8 cellular contexts compared by ENCODE assay signal in the genomic region with DNA sequence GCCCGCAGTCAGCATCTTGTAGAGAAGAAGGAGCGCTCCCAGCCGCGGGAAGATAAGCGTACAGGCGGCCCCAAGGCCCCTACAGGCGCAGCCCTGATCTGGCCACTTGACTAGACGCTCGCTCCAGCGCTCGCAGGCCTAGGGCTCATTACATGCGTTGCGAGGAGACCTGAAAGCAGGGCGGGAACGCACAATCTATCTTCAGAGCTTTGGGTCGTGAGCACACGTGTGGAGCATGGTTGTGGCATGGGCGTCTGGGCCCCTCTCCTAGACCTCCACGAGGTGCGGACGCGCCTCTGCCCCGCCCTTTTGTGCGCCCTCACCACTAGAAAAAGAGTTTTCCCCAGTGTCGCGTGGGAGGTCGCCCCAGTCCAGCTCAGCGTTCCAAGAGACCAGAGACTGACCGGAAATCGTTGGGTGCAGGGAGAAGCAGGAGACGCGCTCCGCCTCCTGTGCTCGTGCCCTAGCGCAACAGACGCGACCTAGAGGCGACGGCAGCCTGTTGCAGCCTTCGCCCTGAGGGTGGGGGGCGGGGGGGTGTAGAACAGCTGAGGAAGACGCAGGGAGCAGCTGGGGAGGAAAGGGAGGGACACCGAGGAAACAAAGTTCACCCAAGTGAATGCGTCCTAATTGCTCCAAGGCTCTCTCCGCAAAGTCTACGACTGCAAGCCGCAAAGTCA. TPM values are rescaled to one million over a fixed set of nuclear protein-coding genes. Genes with fewer than 3 reads are reported as not detected.
DNase-seq lines count a peak whose midpoint lies in the region; ATAC-seq, FAIRE-seq and TF ChIP-seq lines count a peak whose summit lies in the region.

No MANE protein-coding gene starts in this region.

- H3K9me3 Mint-ChIP-seq in CD4-positive, alpha-beta T cell = no peaks in the 10 kb centered on the region
- H3K9me3 Mint-ChIP-seq in WTC11 = peaks cover 4% of the 10 kb centered on the region; the same call in 1 of the 2 replicates

- H3K27ac Mint-ChIP-seq in CD4-positive, alpha-beta T cell = no peak overlapping the region
- peak overlapping the region; percentile 58; the same call in 1 of the 2 replicates for H3K27ac Mint-ChIP-seq in WTC11

- H3K36me3 Mint-ChIP-seq in CD4-positive, alpha-beta T cell (ENCODE audit: low read depth) = no peaks in the 10 kb centered on the region
- peaks cover 4% of the 10 kb centered on the region for H3K36me3 Mint-ChIP-seq in WTC11

- CTCF ChIA-PET in CD4-positive, alpha-beta T cell (lab: Charles Lee) = no interaction called here
- CTCF ChIA-PET in WTC11 (lab: Charles Lee) = interaction anchor here (0.6 to 3.0 kb wide), 9 partner anchors 9 to 947 kb away, joined by 3 to 10 read pairs (median 3); no protein-coding TSS in a partner anchor

- peaks cover 73% of the 10 kb centered on the region for H3K27me3 ChIP-seq in CD4-positive, alpha-beta T cell (ENCODE audit: control insufficient read depth, insufficient read depth, low read length)
- H3K27me3 ChIP-seq in cardiac muscle cell (peaks cover 98% of the 10 kb centered on the region), pancreas (no peaks in the 10 kb centered on the region)

- peak overlapping the region; percentile 21 for H3K4me3 ChIP-seq in cardiac muscle cell
- peak overlapping the region; percentile 31 to 49 (median 42) for H3K4me3 ChIP-seq in pancreas

- intact Hi-C loops in CD4-positive, alpha-beta T cell (cut with DNase I, micrococcal nuclease) = loop anchor here (10.0 kb wide), 3 partner anchors 125 to 1575 kb away; no protein-coding TSS in a partner anchor
- intact Hi-C loops in pancreas (cut with DNase I) = loop anchor here in 1 of 3 donors (10.0 kb wide), 1 partner anchor 275 kb away; no protein-coding TSS in a partner anchor

- ATAC-seq in CD4-positive, alpha-beta T cell (ENCODE audit: poor library complexity) = no peak
- peak; percentile 75 for ATAC-seq in WTC11
- peak; percentile 87 to 92 (median 90) for ATAC-seq in pancreas

- peaks cover 87% of the 10 kb centered on the region for H3K27me3 Mint-ChIP-seq in CD4-positive, alpha-beta T cell
- peaks cover 90% of the 10 kb centered on the region for H3K27me3 Mint-ChIP-seq in WTC11 (ENCODE audit: low read depth)

- DNase-seq in CD4-positive, alpha-beta T cell = no peak
- peak; percentile 76 for DNase-seq in WTC11 (ENCODE audit: low spot score)
- peak; percentile 50 to 55 for DNase-seq in cardiac muscle cell (ENCODE audit: low read depth in 1 of 2, low spot score in 1 of 2)
- DNase-seq in pancreas = peak; percentile 81 to 89 (median 84)
- no peak for DNase-seq in NCI-H2171 (lab: John Stamatoyannopoulos, UW)
- no peak for DNase-seq in stimulated activated CD4-positive, alpha-beta T cell treated with anti-CD3 and anti-CD28 coated beads, Interleukin-4, amount 100 ng/mL, for 4 hours
- DNase-seq in stimulated activated CD8-positive, alpha-beta memory T cell treated with anti-CD3 and anti-CD28 coated beads, Interleukin-4, amount 100 ng/mL, for 48 hours = no peak
- no peak for DNase-seq in hippocampal formation (lab: John Stamatoyannopoulos, UW)

- 2% methylated on average over 47 of the region's 47 CpGs for WGBS in pancreas, 2 donors

- H3K4me1 ChIP-seq in cardiac muscle cell (ENCODE audit: low read depth) (peaks cover 11% of the 10 kb centered on the region), pancreas (peaks cover 0 to 8% (median 0%) of the 10 kb centered on the region in 3 donors)

- H3K4me1 Mint-ChIP-seq in CD4-positive, alpha-beta T cell (ENCODE audit: low read depth) = peaks cover 40% of the 10 kb centered on the region
- peaks cover 34% of the 10 kb centered on the region for H3K4me1 Mint-ChIP-seq in WTC11

- no peak for FAIRE-seq in pancreas (lab: Jason Lieb, UNC)

- TF ChIP-seq CTCF in CD4-positive, alpha-beta T cell (IDR thresholded peaks at IDR 0.05) = no peak
- TF ChIP-seq CTCF in WTC11 (IDR thresholded peaks at IDR 0.05) = no peak
- no peak for TF ChIP-seq CTCF in cardiac muscle cell (IDR thresholded peaks at IDR 0.05; ENCODE audit: low read depth, low read length)
- peak in 2 of 4 donors; percentile 8 to 15 for TF ChIP-seq CTCF in pancreas (IDR thresholded peaks at IDR 0.05)

- H3K9me3 ChIP-seq in CD4-positive, alpha-beta T cell (ENCODE audit: control insufficient read depth, low read length) = no peaks in the 10 kb centered on the region
- H3K9me3 ChIP-seq in cardiac muscle cell (ENCODE audit: low read depth) (no peaks in the 10 kb centered on the region), pancreas (no peaks in the 10 kb centered on the region)

- H3K36me3 ChIP-seq in cardiac muscle cell = no peaks in the 10 kb centered on the region
- H3K36me3 ChIP-seq in pancreas = no peaks in the 10 kb centered on the region

- no peak overlapping the region for H3K27ac ChIP-seq in CD4-positive, alpha-beta T cell (ENCODE audit: low read depth, low read length)
- no peak overlapping the region for H3K27ac ChIP-seq in cardiac muscle cell
- peak overlapping the region; percentile 66 to 84 (median 82) for H3K27ac ChIP-seq in pancreas

- peak overlapping the region; percentile 5 for H3K4me3 Mint-ChIP-seq in CD4-positive, alpha-beta T cell
- peak overlapping the region; percentile 62 for H3K4me3 Mint-ChIP-seq in WTC11

- POLR2A ChIA-PET in CD4-positive, alpha-beta T cell (lab: Charles Lee) = interaction anchor here (1.4 to 1.5 kb wide), 2 partner anchors 12 to 15 kb away, joined by 3 to 5 read pairs; partner anchors contain the start of gene NR4A2
- POLR2A ChIA-PET in WTC11 (lab: Charles Lee) = interaction anchor here (0.6 to 0.9 kb wide), 3 partner anchors 9 to 124 kb away, joined by 3 to 5 read pairs (median 4); no protein-coding TSS in a partner anchor

TF ChIP-seq in WTC11, 78 proteins besides CTCF, POLR2A, EP300 and RAD21 (continues in another document):
- TF ChIP-seq, protein P1, sequence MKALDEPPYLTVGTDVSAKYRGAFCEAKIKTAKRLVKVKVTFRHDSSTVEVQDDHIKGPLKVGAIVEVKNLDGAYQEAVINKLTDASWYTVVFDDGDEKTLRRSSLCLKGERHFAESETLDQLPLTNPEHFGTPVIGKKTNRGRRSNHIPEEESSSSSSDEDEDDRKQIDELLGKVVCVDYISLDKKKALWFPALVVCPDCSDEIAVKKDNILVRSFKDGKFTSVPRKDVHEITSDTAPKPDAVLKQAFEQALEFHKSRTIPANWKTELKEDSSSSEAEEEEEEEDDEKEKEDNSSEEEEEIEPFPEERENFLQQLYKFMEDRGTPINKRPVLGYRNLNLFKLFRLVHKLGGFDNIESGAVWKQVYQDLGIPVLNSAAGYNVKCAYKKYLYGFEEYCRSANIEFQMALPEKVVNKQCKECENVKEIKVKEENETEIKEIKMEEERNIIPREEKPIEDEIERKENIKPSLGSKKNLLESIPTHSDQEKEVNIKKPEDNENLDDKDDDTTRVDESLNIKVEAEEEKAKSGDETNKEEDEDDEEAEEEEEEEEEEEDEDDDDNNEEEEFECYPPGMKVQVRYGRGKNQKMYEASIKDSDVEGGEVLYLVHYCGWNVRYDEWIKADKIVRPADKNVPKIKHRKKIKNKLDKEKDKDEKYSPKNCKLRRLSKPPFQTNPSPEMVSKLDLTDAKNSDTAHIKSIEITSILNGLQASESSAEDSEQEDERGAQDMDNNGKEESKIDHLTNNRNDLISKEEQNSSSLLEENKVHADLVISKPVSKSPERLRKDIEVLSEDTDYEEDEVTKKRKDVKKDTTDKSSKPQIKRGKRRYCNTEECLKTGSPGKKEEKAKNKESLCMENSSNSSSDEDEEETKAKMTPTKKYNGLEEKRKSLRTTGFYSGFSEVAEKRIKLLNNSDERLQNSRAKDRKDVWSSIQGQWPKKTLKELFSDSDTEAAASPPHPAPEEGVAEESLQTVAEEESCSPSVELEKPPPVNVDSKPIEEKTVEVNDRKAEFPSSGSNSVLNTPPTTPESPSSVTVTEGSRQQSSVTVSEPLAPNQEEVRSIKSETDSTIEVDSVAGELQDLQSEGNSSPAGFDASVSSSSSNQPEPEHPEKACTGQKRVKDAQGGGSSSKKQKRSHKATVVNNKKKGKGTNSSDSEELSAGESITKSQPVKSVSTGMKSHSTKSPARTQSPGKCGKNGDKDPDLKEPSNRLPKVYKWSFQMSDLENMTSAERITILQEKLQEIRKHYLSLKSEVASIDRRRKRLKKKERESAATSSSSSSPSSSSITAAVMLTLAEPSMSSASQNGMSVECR (CRISPR knock-in tag; IDR thresholded peaks at IDR 0.05; ENCODE audit: borderline replicate concordance) = peak; percentile 82; the same call in 1 of the 2 replicates
- no peak for TF ChIP-seq GTF2I (CRISPR knock-in tag; conservative IDR thresholded peaks at IDR 0.05)
- TF ChIP-seq E2F4 (CRISPR knock-in tag; IDR thresholded peaks at IDR 0.05; ENCODE audit: borderline replicate concordance, low read depth) = 0 out of 2 replicates have a peak, but pooled peaks have one; percentile 55
- TF ChIP-seq OVOL2 (CRISPR knock-in tag; IDR thresholded peaks at IDR 0.05; ENCODE audit: borderline replicate concordance) = no peak
- TF ChIP-seq, protein P2, sequence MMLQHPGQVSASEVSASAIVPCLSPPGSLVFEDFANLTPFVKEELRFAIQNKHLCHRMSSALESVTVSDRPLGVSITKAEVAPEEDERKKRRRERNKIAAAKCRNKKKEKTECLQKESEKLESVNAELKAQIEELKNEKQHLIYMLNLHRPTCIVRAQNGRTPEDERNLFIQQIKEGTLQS (CRISPR knock-in tag; conservative IDR thresholded peaks at IDR 0.05) = no peak

RNA-seq across cellular contexts. Expression of gene NR4A2, which starts 12.6 kb away (rescaled TPM):
- total RNA-seq in CD4-positive, alpha-beta T cell = 100 to 1,000 TPM; 290 to 319 TPM
- total RNA-seq in WTC11 (2021) (0.66 to 0.69 TPM (median 0.66 TPM) in 3 replicates), cardiac muscle cell (0.04 and 0.36 TPM in 2 replicates), pancreas (10 to 100 TPM in 1 of 6 donors, 1 to 10 TPM in 5; 1.3 to 18.0 (median 3.2) TPM)
- polyA plus RNA-seq in cardiac muscle cell (0.17 and 0.35 TPM in 2 replicates), pancreas (1 to 10 TPM; 4.1 to 4.8 TPM)

Comparison
In these comparisons a context has a peak if more than half of its experiments do, and no peak if none do; other contexts are left out.
1. DNase-seq: peak in WTC11 (single experiment), cardiac muscle cell (2 of 2) and pancreas (6 of 6); none in CD4-positive, alpha-beta T cell (0 of 10), NCI-H2171 (single experiment), stimulated activated CD4-positive, alpha-beta T cell treated with anti-CD3 and anti-CD28 coated beads, Interleukin-4, amount 100 ng/mL, for 4 hours (0 of 2), stimulated activated CD8-positive, alpha-beta memory T cell treated with anti-CD3 and anti-CD28 coated beads, Interleukin-4, amount 100 ng/mL, for 48 hours (single experiment) and hippocampal formation (0 of 2).
2. H3K27ac ChIP-seq: peak in pancreas (4 of 4); none in CD4-positive, alpha-beta T cell (single experiment) and cardiac muscle cell (single experiment).
3. RNA of gene NR4A2, which starts 12.6 kb away (total RNA-seq): 290 to 319 TPM in CD4-positive, alpha-beta T cell; 1.3 to 18.0 TPM in pancreas, 0.66 to 0.69 TPM in WTC11 and 0.04 to 0.36 TPM in cardiac muscle cell; every median in the first group is over 10 times any median in the second.